Comparison of ENCODE assay signal across 1 cellular context in genomic region chr6:31729515-31729978, GRCh38.
A peak's percentile ranks its signal among the peaks of the same experiment; 100 is the strongest.
TF ChIP-seq lines count a peak whose summit lies in the region.

No MANE protein-coding gene starts in this region.

TF ChIP-seq in K562, 482 proteins besides CTCF, POLR2A, EP300 and RAD21 (continued from another document and continues in another):
- no peak for TF ChIP-seq ATF2 (CRISPR knock-in tag; IDR thresholded peaks at IDR 0.05)
- no peak for TF ChIP-seq ZNF165 (CRISPR knock-in tag; IDR thresholded peaks at IDR 0.05; ENCODE audit: borderline replicate concordance)
- no peak; the same call in 1 of the 2 replicates for TF ChIP-seq ZNF217 (CRISPR knock-in tag; IDR thresholded peaks at IDR 0.05)
- 0 out of 2 replicates have a peak, but pooled peaks have one; percentile 10 for TF ChIP-seq DMBX1 (CRISPR knock-in tag; IDR thresholded peaks at IDR 0.05; ENCODE audit: borderline replicate concordance)
- no peak for TF ChIP-seq FOXK2 (conservative IDR thresholded peaks at IDR 0.05 in 1 of 2, IDR thresholded peaks at IDR 0.05 in 1 of 2; ENCODE audit: low read depth in 2 of 2)
- no peak for TF ChIP-seq HIVEP1 (CRISPR knock-in tag; IDR thresholded peaks at IDR 0.05)
- TF ChIP-seq MTA1 (IDR thresholded peaks at IDR 0.05; ENCODE audit: borderline replicate concordance), result peak; percentile 58; the same call in 1 of the 2 replicates
- TF ChIP-seq MYNN (IDR thresholded peaks at IDR 0.05), result no peak
- TF ChIP-seq MYNN (CRISPR knock-in tag; IDR thresholded peaks at IDR 0.05), result no peak
- no peak for TF ChIP-seq FOXK1 (CRISPR knock-in tag; IDR thresholded peaks at IDR 0.05; ENCODE audit: borderline replicate concordance)
- TF ChIP-seq ZFPM2 (CRISPR knock-in tag; IDR thresholded peaks at IDR 0.05), result no peak
- TF ChIP-seq USF1 (CRISPR knock-in tag; IDR thresholded peaks at IDR 0.05), result peak; percentile 74
- peak in 1 of 3 experiments; percentile 34 for TF ChIP-seq YY1 (IDR thresholded peaks at IDR 0.05; ENCODE audit: borderline replicate concordance in 1 of 3, control insufficient read depth in 1 of 3, extremely low read depth in 1 of 3, insufficient read depth in 3 of 3, insufficient read length in 1 of 3, insufficient replicate concordance in 2 of 3, low read depth in 1 of 3, low read length in 2 of 3)
- TF ChIP-seq TSC22D4 (tag; IDR thresholded peaks at IDR 0.05), result no peak
- TF ChIP-seq GATAD2B (IDR thresholded peaks at IDR 0.05; ENCODE audit: borderline replicate concordance), result no peak
- no peak for TF ChIP-seq ZNF77 (CRISPR knock-in tag; IDR thresholded peaks at IDR 0.05)
- peak; percentile 98 for TF ChIP-seq ARID4B (CRISPR knock-in tag; IDR thresholded peaks at IDR 0.05)
- no peak for TF ChIP-seq NFE2 (IDR thresholded peaks at IDR 0.05; ENCODE audit: low read depth)
- TF ChIP-seq ZFP36 (IDR thresholded peaks at IDR 0.05; ENCODE audit: low read depth, low read length, partially characterized antibody), result peak; percentile 1
- TF ChIP-seq ZNF717 (CRISPR knock-in tag; IDR thresholded peaks at IDR 0.05), result no peak
- peak; percentile 48 for TF ChIP-seq ZNF384 (IDR thresholded peaks at IDR 0.05; ENCODE audit: low read depth, low read length)
- TF ChIP-seq MEF2D (tag; conservative IDR thresholded peaks at IDR 0.05; ENCODE audit: low read depth), result no peak
- TF ChIP-seq ID3 (CRISPR knock-in tag; IDR thresholded peaks at IDR 0.05), result no peak
- TF ChIP-seq ID3 (tag; IDR thresholded peaks at IDR 0.05), result peak; percentile 90; the same call in 1 of the 2 replicates
- no peak for TF ChIP-seq ZNF589 (CRISPR knock-in tag; IDR thresholded peaks at IDR 0.05; ENCODE audit: low read depth)
- no peak for TF ChIP-seq EZH2 (IDR thresholded peaks at IDR 0.05; ENCODE audit: borderline replicate concordance, low read depth, low read length)
- TF ChIP-seq UBTF (IDR thresholded peaks at IDR 0.05; ENCODE audit: borderline replicate concordance in 1 of 2, low read depth in 2 of 2, low read length in 2 of 2), result peak in 1 of 2 experiments; percentile 76; a peak in 2 of 4 replicates
- TF ChIP-seq SRF (CRISPR knock-in tag; IDR thresholded peaks at IDR 0.05), result peak; percentile 57 to 60; a peak in 2 of 4 replicates
- TF ChIP-seq MCM7 (IDR thresholded peaks at IDR 0.05), result peak in 1 of 2 experiments; percentile 78; a peak in 1 of 4 replicates
- TF ChIP-seq ZBTB34 (CRISPR knock-in tag; IDR thresholded peaks at IDR 0.05), result no peak
- TF ChIP-seq HNRNPH1 (optimal IDR thresholded peaks at IDR 0.05; ENCODE audit: low read depth, low read length), result no peak
- no peak for TF ChIP-seq ZNF609 (CRISPR knock-in tag; IDR thresholded peaks at IDR 0.05; ENCODE audit: borderline replicate concordance)
- no peak; the same call in none of the 2 replicates for TF ChIP-seq ZNF239 (CRISPR knock-in tag; IDR thresholded peaks at IDR 0.05)
- TF ChIP-seq FOXP4 (CRISPR knock-in tag; IDR thresholded peaks at IDR 0.05; ENCODE audit: borderline replicate concordance), result no peak; the same call in 1 of the 2 replicates
- TF ChIP-seq CBFB (CRISPR knock-in tag; IDR thresholded peaks at IDR 0.05), result peak; percentile 85
- peak; percentile 90 for TF ChIP-seq SMC3 (conservative IDR thresholded peaks at IDR 0.05; ENCODE audit: insufficient read depth, low read depth, low read length)
- no peak for TF ChIP-seq THRA (IDR thresholded peaks at IDR 0.05)
- peak; percentile 12; the same call in 1 of the 2 replicates for TF ChIP-seq ATF6 (CRISPR knock-in tag; IDR thresholded peaks at IDR 0.05)
